ENCODE assay signal across 13 cellular contexts in genomic region chr11:93166867-93167266, GRCh38. TPM values are rescaled to one million over a fixed set of nuclear protein-coding genes. Genes with fewer than 3 reads are reported as not detected.
DNase-seq lines count a peak whose midpoint lies in the region; ATAC-seq and TF ChIP-seq lines count a peak whose summit lies in the region.
"Had no signal": no experiment of that assay in that cellular context is flagged by ENCODE, and none has a peak within 500 bp of the region (broad histone marks: within the 10 kb centered on the region; RNA-seq: fewer than 3 reads in every experiment).

No MANE protein-coding gene starts in this region.

- H3K9me3 ChIP-seq in lower lobe of right lung (no peaks in the 10 kb centered on the region), BE2C (no peaks in the 10 kb centered on the region)
- H3K9me3 ChIP-seq: SJSA1 had no signal

- no peak overlapping the region for H3K27ac ChIP-seq in lower lobe of right lung
- H3K27ac ChIP-seq: SJSA1 had no signal

- ATAC-seq in GM18511 (IDR thresholded peaks at IDR 0.05; ENCODE audit: unreplicated experiment): peak; percentile 82
- peak; percentile 73 for ATAC-seq in GM21529 (IDR thresholded peaks at IDR 0.05; ENCODE audit: unreplicated experiment)
- peak; percentile 64 for ATAC-seq in HG03378 (IDR thresholded peaks at IDR 0.05; ENCODE audit: unreplicated experiment)
- no peak for ATAC-seq in lower lobe of right lung

- H3K36me3 ChIP-seq in lower lobe of right lung: peaks cover 52% of the 10 kb centered on the region
- H3K36me3 ChIP-seq in BE2C: peaks cover 16% of the 10 kb centered on the region
- H3K36me3 ChIP-seq: SJSA1 had no signal

- H3K27me3 ChIP-seq in lower lobe of right lung (ENCODE audit: low read depth): no peaks in the 10 kb centered on the region
- no peaks in the 10 kb centered on the region for H3K27me3 ChIP-seq in BE2C
- H3K27me3 ChIP-seq: SJSA1 had no signal

- DNase-seq in choroid plexus epithelial cell (ENCODE audit: low read depth) (peak; percentile 23), NCI-H1092 treated with DMSO at 0.1 percent for 48 hours (lab: John Stamatoyannopoulos, UW) (no peak), NCI-H446 treated with DMSO at 0.1 percent for 48 hours (lab: John Stamatoyannopoulos, UW) (no peak), lower lobe of right lung (no peak), BE2C (no peak)
- DNase-seq: CD4-positive, alpha-beta T cell; cortex of kidney; HFFc6; NCI-H774 had no signal

- no peak for TF ChIP-seq CTCF in choroid plexus epithelial cell (conservative IDR thresholded peaks at IDR 0.05; ENCODE audit: low read depth, low read length)
- TF ChIP-seq CTCF in lower lobe of right lung (IDR thresholded peaks at IDR 0.05): no peak
- TF ChIP-seq CTCF in BE2C (IDR thresholded peaks at IDR 0.05; ENCODE audit: low read depth, low read length): no peak

- no peak overlapping the region for H3K4me3 ChIP-seq in choroid plexus epithelial cell (ENCODE audit: low read depth, low read length)
- H3K4me3 ChIP-seq in lower lobe of right lung: no peak overlapping the region
- no peak overlapping the region for H3K4me3 ChIP-seq in BE2C (ENCODE audit: low read depth, low read length)
- H3K4me3 ChIP-seq: SJSA1 had no signal

- intact Hi-C loops in lower lobe of right lung (cut with DNase I): no loop called here

- H3K4me1 ChIP-seq in lower lobe of right lung: no peaks in the 10 kb centered on the region
- peaks cover 14% of the 10 kb centered on the region for H3K4me1 ChIP-seq in BE2C
- H3K4me1 ChIP-seq: SJSA1 had no signal

RNA-seq across cellular contexts. Expression of gene SLC36A4, which starts 30.9 kb away (rescaled TPM):
- 17.8 TPM for total RNA-seq in lower lobe of right lung
- polyA plus RNA-seq in BE2C (2012; ENCODE audit: insufficient read depth, insufficient read length, low read depth): 12.0 TPM

Comparison
In these comparisons a context has a peak if more than half of its experiments do, and no peak if none do; other contexts are left out.
1. ATAC-seq: peak in GM18511 (single experiment), GM21529 (single experiment) and HG03378 (single experiment); none in lower lobe of right lung (0 of 2).